ENCODE assay signal across 8 cellular contexts in the genomic region with DNA sequence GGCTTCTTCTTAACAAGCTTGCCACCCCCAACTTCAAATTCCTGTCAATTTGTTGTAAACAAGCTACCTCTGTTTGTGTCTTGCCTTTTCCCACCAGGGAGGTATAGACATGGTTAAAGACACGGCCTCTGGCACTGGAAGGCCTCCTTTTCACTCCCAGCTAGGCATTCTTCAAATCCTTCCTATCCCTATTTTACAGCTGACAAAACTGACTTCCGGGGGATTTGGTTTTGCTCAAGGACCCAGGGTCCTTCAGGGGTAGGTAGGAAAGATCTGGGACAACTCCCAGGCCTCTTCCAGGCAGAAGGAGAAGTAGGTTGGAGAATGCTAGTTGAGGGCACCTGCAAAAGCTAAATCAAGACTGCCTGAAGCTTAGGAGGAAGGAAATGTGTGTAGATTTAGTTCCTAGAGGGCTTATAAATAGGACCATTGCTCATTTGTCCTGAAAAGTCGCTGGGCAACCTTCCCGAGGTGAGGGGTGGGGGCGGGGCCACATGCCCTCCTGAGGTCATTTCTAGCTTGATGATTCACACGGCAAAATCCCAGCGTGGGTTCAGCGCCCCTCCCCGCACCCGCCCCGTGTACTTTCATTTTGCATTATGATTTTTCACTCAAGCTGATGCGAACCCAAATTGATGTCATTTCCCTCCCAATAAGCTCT. TPM values are rescaled to one million over a fixed set of nuclear protein-coding genes. Genes with fewer than 3 reads are reported as not detected.
DNase-seq lines count a peak whose midpoint lies in the region; ATAC-seq and TF ChIP-seq lines count a peak whose summit lies in the region.

No MANE protein-coding gene starts in this region.

- H3K4me3 Mint-ChIP-seq in activated CD4-positive, alpha-beta T cell treated with anti-CD3 and anti-CD28 coated beads, Interleukin-2, amount 10 ng/mL, durations not matched to agents 24 days and 14 days = peak overlapping the region; percentile 78

- H3K36me3 Mint-ChIP-seq in activated CD4-positive, alpha-beta T cell treated with anti-CD3 and anti-CD28 coated beads, Interleukin-2, amount 10 ng/mL, durations not matched to agents 24 days and 14 days (ENCODE audit: low read depth) = peaks cover 16% of the 10 kb centered on the region

- peak; percentile 50 for ATAC-seq in GM18505 (IDR thresholded peaks at IDR 0.05; ENCODE audit: unreplicated experiment)

- H3K9me3 Mint-ChIP-seq in activated CD4-positive, alpha-beta T cell treated with anti-CD3 and anti-CD28 coated beads, Interleukin-2, amount 10 ng/mL, durations not matched to agents 24 days and 14 days = peaks cover 15% of the 10 kb centered on the region

- H3K4me3 ChIP-seq in HUES48 (ENCODE audit: low read depth, low read length) (no peak overlapping the region), duodenal mucosa (ENCODE audit: low read depth in 1 of 2, low read length in 2 of 2) (peak overlapping the region; percentile 27 to 65), mucosa of rectum (ENCODE audit: low read length in 2 of 2) (peak overlapping the region; percentile 48 to 61)

- H3K27me3 ChIP-seq in HUES48 (ENCODE audit: control insufficient read depth, insufficient read depth, low read length) = no peaks in the 10 kb centered on the region
- no peaks in the 10 kb centered on the region for H3K27me3 ChIP-seq in duodenal mucosa (ENCODE audit: control insufficient read depth in 1 of 2, insufficient read depth in 2 of 2, low read length in 2 of 2)
- H3K27me3 ChIP-seq in mucosa of rectum (ENCODE audit: control insufficient read depth in 2 of 2, insufficient read depth in 2 of 2, low read length in 2 of 2) = no peaks in the 10 kb centered on the region

- H3K9ac ChIP-seq in HUES48 (ENCODE audit: low read depth, low read length) = no peak overlapping the region
- peak overlapping the region; percentile 4 to 57 for H3K9ac ChIP-seq in duodenal mucosa (ENCODE audit: low read depth in 1 of 2, low read length in 2 of 2)
- peak overlapping the region; percentile 27 to 62 for H3K9ac ChIP-seq in mucosa of rectum (ENCODE audit: low read depth in 1 of 2, low read length in 2 of 2)

- no peaks in the 10 kb centered on the region for H3K36me3 ChIP-seq in HUES48 (ENCODE audit: control insufficient read depth, insufficient read depth, low read length)
- no peaks in the 10 kb centered on the region for H3K36me3 ChIP-seq in duodenal mucosa (ENCODE audit: control insufficient read depth in 1 of 2, insufficient read depth in 2 of 2, low read length in 2 of 2)
- H3K36me3 ChIP-seq in mucosa of rectum (ENCODE audit: control insufficient read depth in 2 of 2, insufficient read depth in 2 of 2, low read length in 2 of 2) = no peaks in the 10 kb centered on the region

- H3K9me3 ChIP-seq in HUES48 (ENCODE audit: control insufficient read depth, insufficient read depth, low read length) = no peaks in the 10 kb centered on the region
- H3K9me3 ChIP-seq in duodenal mucosa (ENCODE audit: control insufficient read depth in 1 of 2, low read length in 2 of 2) = no peaks in the 10 kb centered on the region
- no peaks in the 10 kb centered on the region for H3K9me3 ChIP-seq in mucosa of rectum (ENCODE audit: control insufficient read depth in 2 of 2, low read length in 2 of 2)

- peaks cover 66% of the 10 kb centered on the region for H3K4me1 Mint-ChIP-seq in activated CD4-positive, alpha-beta T cell treated with anti-CD3 and anti-CD28 coated beads, Interleukin-2, amount 10 ng/mL, durations not matched to agents 24 days and 14 days

- no peaks in the 10 kb centered on the region for H3K27me3 Mint-ChIP-seq in activated CD4-positive, alpha-beta T cell treated with anti-CD3 and anti-CD28 coated beads, Interleukin-2, amount 10 ng/mL, durations not matched to agents 24 days and 14 days

- intact Hi-C loops in activated CD4-positive, alpha-beta T cell treated with anti-CD3 and anti-CD28 coated beads, Interleukin-2, amount 10 ng/mL, durations not matched to agents 24 days and 14 days (cut with micrococcal nuclease) = loop anchor here (1.0 to 5.0 kb wide), 8 partner anchors 7 to 365 kb away; a partner anchor contains a TSS

- peak; percentile 85 for DNase-seq in activated CD4-positive, alpha-beta T cell treated with anti-CD3 and anti-CD28 coated beads, Interleukin-2, amount 10 ng/mL, durations not matched to agents 24 days and 14 days
- DNase-seq in stimulated activated CD8-positive, alpha-beta memory T cell treated with anti-CD3 and anti-CD28 coated beads, Interleukin-7, amount 100 ng/mL, for 4 hours (ENCODE audit: low read depth in 2 of 2) = peak; percentile 65 to 67
- DNase-seq in NCI-H526 (lab: John Stamatoyannopoulos, UW) (no peak), GM19240 (ENCODE audit: insufficient read length, low spot score) (no peak)

- TF ChIP-seq POLR2A in GM18505 (IDR thresholded peaks at IDR 0.05; ENCODE audit: borderline replicate concordance, extremely low read depth, insufficient read depth, insufficient read length) = no peak

- peak overlapping the region; percentile 21 for H3K27ac ChIP-seq in HUES48 (ENCODE audit: low read depth, low read length)
- no peak overlapping the region for H3K27ac ChIP-seq in duodenal mucosa (ENCODE audit: low read depth, low read length)
- H3K27ac ChIP-seq in mucosa of rectum (ENCODE audit: low read depth in 2 of 2, low read length in 2 of 2) = peak overlapping the region in 1 of 2 donors; percentile 15

- peaks cover 9% of the 10 kb centered on the region for H3K4me1 ChIP-seq in HUES48 (ENCODE audit: control insufficient read depth, insufficient read depth, low read length)
- H3K4me1 ChIP-seq in duodenal mucosa (ENCODE audit: control insufficient read depth in 1 of 2, insufficient read depth in 2 of 2, low read length in 2 of 2) = peaks cover 7 to 14% of the 10 kb centered on the region in 2 donors
- peaks cover 9 to 17% of the 10 kb centered on the region in 2 donors for H3K4me1 ChIP-seq in mucosa of rectum (ENCODE audit: control insufficient read depth in 2 of 2, insufficient read depth in 2 of 2, low read length in 2 of 2)

- H3K27ac Mint-ChIP-seq in activated CD4-positive, alpha-beta T cell treated with anti-CD3 and anti-CD28 coated beads, Interleukin-2, amount 10 ng/mL, durations not matched to agents 24 days and 14 days = peak overlapping the region; percentile 96

RNA-seq across cellular contexts. Expression of a gene that starts 36.3 kb away (rescaled TPM):
- 61.0 and 62.0 TPM in 2 replicates for total RNA-seq in activated CD4-positive, alpha-beta T cell treated with anti-CD3 and anti-CD28 coated beads, Interleukin-2, amount 10 ng/mL, durations not matched to agents 24 days and 14 days

Comparison
In these comparisons a context has a peak if more than half of its experiments do, and no peak if none do; other contexts are left out.
1. DNase-seq: peak in activated CD4-positive, alpha-beta T cell treated with anti-CD3 and anti-CD28 coated beads, Interleukin-2, amount 10 ng/mL, durations not matched to agents 24 days and 14 days (single experiment) and stimulated activated CD8-positive, alpha-beta memory T cell treated with anti-CD3 and anti-CD28 coated beads, Interleukin-7, amount 100 ng/mL, for 4 hours (2 of 2); none in NCI-H526 (0 of 2) and GM19240 (single experiment).